Comparison of ENCODE assay signal across 8 cellular contexts in the genomic region with DNA sequence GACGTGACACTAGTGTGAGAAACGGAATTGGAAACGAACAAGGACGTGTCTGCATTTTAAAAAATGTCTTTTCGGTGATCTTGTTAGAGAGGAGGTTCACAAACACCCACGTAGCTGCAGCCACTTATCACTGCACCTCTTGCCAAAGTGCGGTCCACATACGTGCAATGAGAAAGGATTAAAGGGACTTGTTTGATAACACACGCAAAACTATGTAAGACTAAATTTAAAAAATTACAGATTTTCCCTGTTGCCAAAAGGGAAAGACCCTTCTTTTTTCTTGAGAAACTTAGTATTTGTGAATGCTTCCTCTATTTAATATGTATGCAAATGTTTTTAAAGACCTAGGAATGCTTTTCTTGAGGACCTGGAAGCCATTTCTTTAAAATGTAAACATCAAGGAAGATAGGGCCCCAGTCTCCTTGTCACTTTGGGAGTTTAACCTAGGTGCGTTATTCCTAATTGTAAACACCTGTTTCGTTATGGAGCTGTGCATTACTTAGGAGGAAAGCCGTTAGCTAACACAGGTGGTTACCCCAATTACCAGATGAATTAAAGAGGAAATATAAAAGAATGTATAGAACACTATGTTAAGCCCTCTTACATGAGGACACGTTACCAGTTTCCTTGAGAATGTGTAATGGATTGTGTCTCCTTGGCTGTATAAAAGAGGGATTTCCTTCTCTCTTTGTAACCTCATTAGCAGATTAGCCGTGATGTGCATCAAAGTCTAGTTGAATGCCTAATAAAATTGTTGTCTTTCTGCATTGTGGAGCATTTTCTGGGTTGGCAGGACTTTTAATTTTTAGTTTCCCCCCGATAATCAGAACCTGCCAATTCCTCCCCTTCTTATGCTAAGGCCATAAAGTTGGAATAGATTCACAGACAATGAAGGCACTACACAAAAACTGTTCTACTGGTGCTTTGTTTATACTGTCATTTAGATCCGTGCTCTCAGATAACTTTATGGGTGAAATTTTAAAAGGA. TPM values are rescaled to one million over a fixed set of nuclear protein-coding genes. Genes with fewer than 3 reads are reported as not detected.
DNase-seq lines count a peak whose midpoint lies in the region; ATAC-seq and TF ChIP-seq lines count a peak whose summit lies in the region.

No MANE protein-coding gene starts in this region.

- H3K36me3 Mint-ChIP-seq in activated T-helper 17 cell treated with anti-CD3 and anti-CD28 coated beads, Interleukin-2, amount 50 U/mL, for 72 hours (ENCODE audit: low read depth) = peaks cover 13% of the 10 kb centered on the region

- no peak for ATAC-seq in activated T-helper 17 cell treated with anti-CD3 and anti-CD28 coated beads, Interleukin-2, amount 50 U/mL, for 72 hours (replicated peaks)
- ATAC-seq in GM21367 (IDR thresholded peaks at IDR 0.05; ENCODE audit: unreplicated experiment) (no peak), HG02973 (IDR thresholded peaks at IDR 0.05; ENCODE audit: unreplicated experiment) (no peak)

- H3K4me1 ChIP-seq in HEK293 (ENCODE audit: control insufficient read depth, insufficient read depth, low read length) (no peaks in the 10 kb centered on the region), stomach smooth muscle (ENCODE audit: control insufficient read depth, insufficient read depth, low read length) (peaks cover 5% of the 10 kb centered on the region)

- H3K27ac ChIP-seq in C4-2B (peak overlapping the region; percentile 86), HEK293 (ENCODE audit: extremely low read depth, low read depth, low read length) (peak overlapping the region; percentile 65), stomach smooth muscle (ENCODE audit: low read length) (peak overlapping the region; percentile 82)

- H3K27me3 ChIP-seq in stomach smooth muscle (ENCODE audit: control insufficient read depth in 1 of 2, insufficient read depth in 2 of 2, low read length in 2 of 2) = no peaks in the 10 kb centered on the region

- POLR2A ChIA-PET in HEK293 (lab: Yijun Ruan, JAX) = interaction anchor here (0.7 to 1.0 kb wide), 2 partner anchors 14 to 153 kb away, joined by 3 read pairs; a partner anchor contains a TSS

- H3K9me3 ChIP-seq in HEK293 (ENCODE audit: control insufficient read depth, insufficient read depth, low read depth, low read length) (no peaks in the 10 kb centered on the region), iPS-18c (ENCODE audit: control insufficient read depth, insufficient read depth, low read length) (no peaks in the 10 kb centered on the region), stomach smooth muscle (ENCODE audit: control insufficient read depth in 2 of 2, low read length in 2 of 2) (no peaks in the 10 kb centered on the region)

- H3K4me3 ChIP-seq in HEK293 (ENCODE audit: low read depth, low read length) (peak overlapping the region; percentile 61), iPS-18c (ENCODE audit: insufficient read depth, low read depth, low read length) (peak overlapping the region; percentile 57), stomach smooth muscle (ENCODE audit: low read length in 2 of 2) (peak overlapping the region; percentile 85 to 93)

- DNase-seq in NCI-H1436 (lab: John Stamatoyannopoulos, UW) = no peak

- peaks cover 19% of the 10 kb centered on the region for H3K4me1 Mint-ChIP-seq in activated T-helper 17 cell treated with anti-CD3 and anti-CD28 coated beads, Interleukin-2, amount 50 U/mL, for 72 hours

- H3K36me3 ChIP-seq in HEK293 (ENCODE audit: control insufficient read depth in 2 of 2, insufficient read depth in 1 of 2, low read length in 2 of 2) (no peaks in the 10 kb centered on the region), stomach smooth muscle (ENCODE audit: control insufficient read depth in 2 of 2, insufficient read depth in 2 of 2, low read length in 2 of 2) (no peaks in the 10 kb centered on the region)

- no peaks in the 10 kb centered on the region for H3K27me3 Mint-ChIP-seq in activated T-helper 17 cell treated with anti-CD3 and anti-CD28 coated beads, Interleukin-2, amount 50 U/mL, for 72 hours

- peak overlapping the region; percentile 84 for H3K4me3 Mint-ChIP-seq in activated T-helper 17 cell treated with anti-CD3 and anti-CD28 coated beads, Interleukin-2, amount 50 U/mL, for 72 hours

- CTCF ChIA-PET in HEK293 (lab: Yijun Ruan, JAX) = interaction anchor here (0.6 kb wide), 1 partner anchor 291 kb away, joined by 4 read pairs; no protein-coding TSS in a partner anchor

- TF ChIP-seq CTCF in C4-2B (conservative IDR thresholded peaks at IDR 0.05) (no peak), HEK293 (tag by site-specific recombination; IDR thresholded peaks at IDR 0.05) (no peak)

- H3K9ac ChIP-seq in stomach smooth muscle (ENCODE audit: low read length in 2 of 2) = peak overlapping the region; percentile 60 to 90

- H3K27ac Mint-ChIP-seq in activated T-helper 17 cell treated with anti-CD3 and anti-CD28 coated beads, Interleukin-2, amount 50 U/mL, for 72 hours = peak overlapping the region; percentile 89

- H3K9me3 Mint-ChIP-seq in activated T-helper 17 cell treated with anti-CD3 and anti-CD28 coated beads, Interleukin-2, amount 50 U/mL, for 72 hours = no peaks in the 10 kb centered on the region

TF ChIP-seq in HEK293, 187 proteins besides CTCF, POLR2A, EP300 and RAD21:
- peak; percentile 44; the same call in 1 of the 2 replicates for TF ChIP-seq ZNF335 (tag by site-specific recombination; conservative IDR thresholded peaks at IDR 0.05)
- peak; percentile 2; the same call in 1 of the 2 replicates for TF ChIP-seq PRDM1 (tag by site-specific recombination; IDR thresholded peaks at IDR 0.05)
- no peak for TF ChIP-seq BCL11B (tag by site-specific recombination; IDR thresholded peaks at IDR 0.05; ENCODE audit: low read depth)
- TF ChIP-seq ZNF768 (tag by site-specific recombination; IDR thresholded peaks at IDR 0.05) = no peak
- TF ChIP-seq ZBTB21 (tag by site-specific recombination; IDR thresholded peaks at IDR 0.05) = peak; percentile 59; the same call in 1 of the 2 replicates
- TF ChIP-seq, protein P1, sequence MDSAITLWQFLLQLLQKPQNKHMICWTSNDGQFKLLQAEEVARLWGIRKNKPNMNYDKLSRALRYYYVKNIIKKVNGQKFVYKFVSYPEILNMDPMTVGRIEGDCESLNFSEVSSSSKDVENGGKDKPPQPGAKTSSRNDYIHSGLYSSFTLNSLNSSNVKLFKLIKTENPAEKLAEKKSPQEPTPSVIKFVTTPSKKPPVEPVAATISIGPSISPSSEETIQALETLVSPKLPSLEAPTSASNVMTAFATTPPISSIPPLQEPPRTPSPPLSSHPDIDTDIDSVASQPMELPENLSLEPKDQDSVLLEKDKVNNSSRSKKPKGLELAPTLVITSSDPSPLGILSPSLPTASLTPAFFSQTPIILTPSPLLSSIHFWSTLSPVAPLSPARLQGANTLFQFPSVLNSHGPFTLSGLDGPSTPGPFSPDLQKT (IDR thresholded peaks at IDR 0.05; ENCODE audit: borderline replicate concordance, low read depth, low read length) = no peak
- peak; percentile 62; the same call in 1 of the 2 replicates for TF ChIP-seq MYNN (tag by site-specific recombination; IDR thresholded peaks at IDR 0.05; ENCODE audit: borderline replicate concordance)

RNA-seq across cellular contexts. Expression of a gene that starts 1.0 kb away (rescaled TPM):
- under 1 TPM; 0.91 to 0.93 TPM for total RNA-seq in activated T-helper 17 cell treated with anti-CD3 and anti-CD28 coated beads, Interleukin-2, amount 50 U/mL, for 72 hours
